ENCODE assay signal across 19 cellular contexts in the genomic region with DNA sequence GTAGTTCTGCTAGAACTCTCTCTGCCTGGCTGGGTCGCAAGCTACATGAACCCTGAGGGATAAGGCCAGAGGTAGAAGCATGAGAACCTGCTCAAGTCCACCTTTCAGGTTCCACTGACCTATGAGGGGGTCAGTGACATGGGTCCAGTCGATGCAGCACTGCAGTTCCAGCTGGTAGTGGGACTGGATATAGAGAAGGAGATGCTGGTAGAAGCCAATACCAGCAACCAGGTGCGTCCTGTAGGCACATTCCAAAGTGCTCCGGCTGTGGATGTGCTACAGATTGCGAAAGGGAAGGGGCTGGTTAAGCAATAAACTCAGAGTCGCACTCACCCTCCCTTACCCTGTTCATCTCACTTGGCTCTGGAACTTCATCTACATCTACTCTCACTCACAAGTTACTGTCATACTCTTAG. TPM values are rescaled to one million over a fixed set of nuclear protein-coding genes. Genes with fewer than 3 reads are reported as not detected.
DNase-seq lines count a peak whose midpoint lies in the region; TF ChIP-seq lines count a peak whose summit lies in the region.
"Had no signal": no experiment of that assay in that cellular context is flagged by ENCODE, and none has a peak within 500 bp of the region (broad histone marks: within the 10 kb centered on the region; RNA-seq: fewer than 3 reads in every experiment).

No MANE protein-coding gene starts in this region.

- H3K9me3 ChIP-seq in suprapubic skin (no peaks in the 10 kb centered on the region), vagina (no peaks in the 10 kb centered on the region)
- H3K9me3 ChIP-seq: BLaER1 treated with 17β-estradiol and CSF1 and Interleukin-3, amounts not matched to agents 10 nM and 100 nM; gastrocnemius medialis; SJSA1; stomach had no signal

- DNase-seq in GM03348 (ENCODE audit: low spot score) (peak; percentile 31), NOMO-1 treated with dmso at 0.1 percent for 144 hours (lab: John Stamatoyannopoulos, UW; ENCODE audit: unreplicated experiment) (peak; percentile 44), epithelial cell of esophagus (ENCODE audit: low read depth) (peak; percentile 83), posterior vena cava (ENCODE audit: low spot score) (peak; percentile 60), NCI-H1417 treated with DMSO at 0.1 percent for 48 hours (lab: John Stamatoyannopoulos, UW) (no peak), OCI-M2 (lab: John Stamatoyannopoulos, UW; ENCODE audit: unreplicated experiment) (no peak), suprapubic skin (ENCODE audit: low spot score in 2 of 2) (no peak), vagina (ENCODE audit: extremely low spot score in 2 of 2) (no peak)
- DNase-seq: activated gamma-delta T cell treated with Interleukin-2 at 50 U/mL for 16 hours; effector CD8-positive, alpha-beta T cell; HCEC 1CT; KG1; nucleus accumbens; stomach had no signal

- H3K27ac ChIP-seq in suprapubic skin (no peak overlapping the region), vagina (no peak overlapping the region)
- H3K27ac ChIP-seq: BLaER1 treated with 17β-estradiol and CSF1 and Interleukin-3, amounts not matched to agents 10 nM and 100 nM; SJSA1 had no signal

- H3K4me1 ChIP-seq in suprapubic skin = peaks cover 15% of the 10 kb centered on the region
- peaks cover 22% of the 10 kb centered on the region for H3K4me1 ChIP-seq in vagina

- TF ChIP-seq EP300 in suprapubic skin (IDR thresholded peaks at IDR 0.05) = no peak

- WGBS in suprapubic skin = 61% methylated on average over 6 of the region's 6 CpGs

- H3K36me3 ChIP-seq in suprapubic skin = peaks cover 69% of the 10 kb centered on the region
- H3K36me3 ChIP-seq in vagina = peaks cover 0 to 69% of the 10 kb centered on the region in 2 donors

- TF ChIP-seq CTCF in epithelial cell of esophagus (IDR thresholded peaks at IDR 0.05; ENCODE audit: insufficient read depth, low read depth, low read length, missing control alignments) = no peak
- no peak for TF ChIP-seq CTCF in suprapubic skin (IDR thresholded peaks at IDR 0.05)
- TF ChIP-seq CTCF in vagina (IDR thresholded peaks at IDR 0.05) = no peak

- H3K27me3 ChIP-seq in suprapubic skin = no peaks in the 10 kb centered on the region
- H3K27me3 ChIP-seq in vagina = no peaks in the 10 kb centered on the region
- H3K27me3 ChIP-seq: BLaER1 treated with 17β-estradiol and CSF1 and Interleukin-3, amounts not matched to agents 10 nM and 100 nM; gastrocnemius medialis; SJSA1; stomach had no signal

- no peak overlapping the region for H3K4me3 ChIP-seq in epithelial cell of esophagus (ENCODE audit: low read length)
- no peak overlapping the region for H3K4me3 ChIP-seq in suprapubic skin
- no peak overlapping the region for H3K4me3 ChIP-seq in vagina
- H3K4me3 ChIP-seq: BLaER1 treated with 17β-estradiol and CSF1 and Interleukin-3, amounts not matched to agents 10 nM and 100 nM; gastrocnemius medialis; GM12878; SJSA1; stomach had no signal

- TF ChIP-seq POLR2A in suprapubic skin (IDR thresholded peaks at IDR 0.05) (no peak), vagina (IDR thresholded peaks at IDR 0.05) (no peak)

- intact Hi-C loops in posterior vena cava (cut with DNase I) = no loop called here
- intact Hi-C loops in vagina (cut with DNase I) = no loop called here

RNA-seq across cellular contexts. Expression of a gene that starts 5.7 kb away (rescaled TPM):
- total RNA-seq in posterior vena cava = 10 to 100 TPM; 44.0 to 50.9 TPM
- total RNA-seq in suprapubic skin = 100 to 1,000 TPM in 1 of 4 donors, 10 to 100 TPM in 3; 68.0 to 170 (median 76.6) TPM
- total RNA-seq in vagina = 57.7 TPM

RNA-seq across cellular contexts. Expression of a gene that starts 7.2 kb away (rescaled TPM):
- total RNA-seq in posterior vena cava (1 to 10 TPM; 1.6 to 2.7 TPM), suprapubic skin (100 to 1,000 TPM in 2 of 4 donors, 10 to 100 TPM in 2; 81.0 to 120 (median 97.5) TPM), vagina (27.3 TPM)

RNA-seq across cellular contexts. Expression of a gene that starts 18.5 kb away (rescaled TPM):
- total RNA-seq in posterior vena cava = 10 to 100 TPM; 34.2 to 51.5 TPM
- total RNA-seq in suprapubic skin = 10 to 100 TPM; 35.5 to 78.1 (median 42.8) TPM
- 36.1 TPM for total RNA-seq in vagina

RNA-seq across cellular contexts. Expression of a gene that starts 22.1 kb away (rescaled TPM):
- not detected for total RNA-seq in posterior vena cava
- total RNA-seq in suprapubic skin = not detected
- total RNA-seq in vagina = not detected
- total RNA-seq: activated CD8-positive, alpha-beta memory T cell treated with anti-CD3 and anti-CD28 coated beads for 36 hours; gastrocnemius medialis; SJSA1; stomach had no signal

RNA-seq across cellular contexts. Expression of a gene that starts 29.1 kb away (rescaled TPM):
- 1 to 10 TPM in 1 of 2 donors, under 1 TPM in 1; 0.43 to 1.9 TPM for total RNA-seq in posterior vena cava
- total RNA-seq in suprapubic skin = 10 to 100 TPM in 1 of 4 donors, 1 to 10 TPM in 3; 4.5 to 18.5 (median 7.2) TPM
- total RNA-seq in vagina = 2.0 TPM

Comparison
In these comparisons a context has a peak if more than half of its experiments do, and no peak if none do; other contexts are left out.
1. DNase-seq: peak in GM03348 (single experiment), NOMO-1 treated with dmso at 0.1 percent for 144 hours (single experiment), epithelial cell of esophagus (single experiment) and posterior vena cava (single experiment); none in NCI-H1417 treated with DMSO at 0.1 percent for 48 hours (single experiment), OCI-M2 (single experiment), suprapubic skin (0 of 2) and vagina (0 of 2).